Comparison of ENCODE assay signal across 1 cellular context in the genomic region with DNA sequence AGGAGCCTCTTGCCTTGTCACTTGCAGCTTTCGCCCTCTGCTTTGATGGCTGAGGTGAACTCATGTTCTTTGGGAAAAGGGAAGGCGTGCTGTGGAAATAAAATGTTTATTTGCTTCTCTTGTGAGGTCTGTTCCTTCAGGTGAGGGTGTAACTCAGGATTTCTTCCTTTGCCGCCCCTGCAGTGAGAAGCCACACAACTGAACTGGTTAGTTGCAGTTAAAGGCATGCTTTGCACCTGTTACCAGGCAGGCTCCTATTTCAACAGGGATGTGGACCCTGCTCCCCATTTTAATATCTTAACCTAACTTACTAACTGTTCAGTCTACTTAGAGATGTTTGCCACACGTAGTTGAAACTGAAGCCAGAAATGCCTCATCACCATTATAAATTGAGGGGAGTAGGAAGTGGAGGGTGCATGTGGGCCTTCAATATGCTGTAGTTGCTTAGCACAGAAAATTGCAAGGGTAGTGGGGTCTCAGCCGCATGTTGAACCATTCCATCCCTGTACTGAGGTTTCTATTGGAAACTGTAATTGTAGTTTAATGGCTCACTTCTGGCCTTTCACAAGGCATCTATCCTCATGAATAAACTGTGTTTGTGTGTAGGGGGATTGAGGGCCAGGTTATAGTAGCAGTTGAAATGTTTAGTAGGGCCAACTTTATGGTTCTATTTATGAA.
TF ChIP-seq lines count a peak whose summit lies in the region.

No MANE protein-coding gene starts in this region.

TF ChIP-seq in SK-N-SH treated with all-trans-retinoic acid at 6 μM for 48 hours, 23 proteins besides CTCF, POLR2A, EP300 and RAD21 (continued from another document):
- no peak for TF ChIP-seq ZFP3 (CRISPR knock-in tag; IDR thresholded peaks at IDR 0.05)
- TF ChIP-seq ZNF565 (CRISPR knock-in tag; conservative IDR thresholded peaks at IDR 0.05; ENCODE audit: low read depth): no peak
- TF ChIP-seq BACH2 (CRISPR knock-in tag; IDR thresholded peaks at IDR 0.05; ENCODE audit: borderline replicate concordance): no peak
- TF ChIP-seq, protein P1, sequence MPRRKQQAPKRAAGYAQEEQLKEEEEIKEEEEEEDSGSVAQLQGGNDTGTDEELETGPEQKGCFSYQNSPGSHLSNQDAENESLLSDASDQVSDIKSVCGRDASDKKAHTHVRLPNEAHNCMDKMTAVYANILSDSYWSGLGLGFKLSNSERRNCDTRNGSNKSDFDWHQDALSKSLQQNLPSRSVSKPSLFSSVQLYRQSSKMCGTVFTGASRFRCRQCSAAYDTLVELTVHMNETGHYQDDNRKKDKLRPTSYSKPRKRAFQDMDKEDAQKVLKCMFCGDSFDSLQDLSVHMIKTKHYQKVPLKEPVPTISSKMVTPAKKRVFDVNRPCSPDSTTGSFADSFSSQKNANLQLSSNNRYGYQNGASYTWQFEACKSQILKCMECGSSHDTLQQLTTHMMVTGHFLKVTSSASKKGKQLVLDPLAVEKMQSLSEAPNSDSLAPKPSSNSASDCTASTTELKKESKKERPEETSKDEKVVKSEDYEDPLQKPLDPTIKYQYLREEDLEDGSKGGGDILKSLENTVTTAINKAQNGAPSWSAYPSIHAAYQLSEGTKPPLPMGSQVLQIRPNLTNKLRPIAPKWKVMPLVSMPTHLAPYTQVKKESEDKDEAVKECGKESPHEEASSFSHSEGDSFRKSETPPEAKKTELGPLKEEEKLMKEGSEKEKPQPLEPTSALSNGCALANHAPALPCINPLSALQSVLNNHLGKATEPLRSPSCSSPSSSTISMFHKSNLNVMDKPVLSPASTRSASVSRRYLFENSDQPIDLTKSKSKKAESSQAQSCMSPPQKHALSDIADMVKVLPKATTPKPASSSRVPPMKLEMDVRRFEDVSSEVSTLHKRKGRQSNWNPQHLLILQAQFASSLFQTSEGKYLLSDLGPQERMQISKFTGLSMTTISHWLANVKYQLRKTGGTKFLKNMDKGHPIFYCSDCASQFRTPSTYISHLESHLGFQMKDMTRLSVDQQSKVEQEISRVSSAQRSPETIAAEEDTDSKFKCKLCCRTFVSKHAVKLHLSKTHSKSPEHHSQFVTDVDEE (CRISPR knock-in tag; IDR thresholded peaks at IDR 0.05): no peak
- no peak for TF ChIP-seq ZNF8 (CRISPR knock-in tag; IDR thresholded peaks at IDR 0.05)
- TF ChIP-seq ZNF70 (CRISPR knock-in tag; IDR thresholded peaks at IDR 0.05): no peak
TF ChIP-seq in SK-N-SH treated with all-trans-retinoic acid at 6 μM for 48 hours: peak in this region for 6.
